Comparison of ENCODE assay signal across 12 cellular contexts in the genomic region with DNA sequence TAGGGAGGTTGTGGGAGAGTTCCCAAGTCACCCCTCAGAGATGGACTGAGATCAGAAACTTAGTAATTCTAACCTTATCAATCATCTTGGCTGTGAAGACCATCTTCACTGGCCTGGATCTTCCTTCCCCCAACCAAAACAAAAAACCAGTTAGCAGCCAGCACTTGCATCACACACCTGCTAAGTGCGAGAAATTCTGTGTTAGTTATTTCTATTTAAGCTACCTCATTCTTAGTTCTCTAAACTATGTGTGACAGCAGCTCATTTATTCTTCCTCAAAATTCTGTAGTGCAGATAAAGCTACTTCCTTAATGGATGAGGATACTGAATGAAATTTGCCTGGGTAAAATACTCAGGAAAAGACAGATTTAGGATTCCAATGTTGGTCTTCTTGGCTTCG. TPM values are rescaled to one million over a fixed set of nuclear protein-coding genes. Genes with fewer than 3 reads are reported as not detected.
DNase-seq lines count a peak whose midpoint lies in the region; ATAC-seq and TF ChIP-seq lines count a peak whose summit lies in the region.
"Had no signal": no experiment of that assay in that cellular context is flagged by ENCODE, and none has a peak within 500 bp of the region (broad histone marks: within the 10 kb centered on the region; RNA-seq: fewer than 3 reads in every experiment).

No MANE protein-coding gene starts in this region.

- H3K4me3 ChIP-seq in HL-60 (replicated peaks; ENCODE audit: insufficient read depth, low read length) (no peak overlapping the region), neutrophil (ENCODE audit: low read depth in 1 of 2, low read length in 1 of 2) (peak overlapping the region; percentile 47 to 55)
- H3K4me3 ChIP-seq: K562 had no signal

- CTCF ChIA-PET in activated CD8-positive, alpha-beta T cell treated with anti-CD3 and anti-CD28 coated beads, Interleukin-2, amount 10 ng/mL, durations not matched to agents 7 days and 5 days (lab: Charles Lee) = interaction anchor here (0.8 to 7.8 kb wide), 21 partner anchors 9 to 270 kb away, joined by 3 to 84 read pairs (median 8); partner anchors contain the start of gene TAGAP

- DNase-seq in GF-D8 (lab: John Stamatoyannopoulos, UW) (peak; percentile 52), HL-60 (ENCODE audit: low read depth in 1 of 2, low spot score in 1 of 2) (peak in 1 of 2 experiments; percentile 76), NCI-H82 treated with DMSO at 0.1 percent for 48 hours (lab: John Stamatoyannopoulos, UW; ENCODE audit: unreplicated experiment) (no peak)
- DNase-seq in activated CD8-positive, alpha-beta T cell treated with anti-CD3 and anti-CD28 coated beads, Interleukin-2, amount 10 ng/mL, durations not matched to agents 7 days and 5 days = no peak
- DNase-seq in stimulated activated CD4-positive, alpha-beta T cell treated with anti-CD3 and anti-CD28 coated beads, Interleukin-1b, Interleukin-23, amount 100 ng/mL, for 48 hours = no peak
- DNase-seq: brain microvascular endothelial cell; NCI-H2171; stimulated activated CD4-positive, alpha-beta T cell treated with anti-CD3 and anti-CD28 coated beads, Interleukin-4, amount 100 ng/mL, for 1 hour had no signal

- H3K36me3 ChIP-seq in neutrophil = no peaks in the 10 kb centered on the region
- H3K36me3 ChIP-seq: brain microvascular endothelial cell had no signal

- H3K36me3 Mint-ChIP-seq in activated CD8-positive, alpha-beta T cell treated with anti-CD3 and anti-CD28 coated beads, Interleukin-2, amount 10 ng/mL, durations not matched to agents 7 days and 5 days (ENCODE audit: low read depth) = peaks cover 19% of the 10 kb centered on the region

- peak overlapping the region; percentile 55 for H3K4me3 Mint-ChIP-seq in activated CD8-positive, alpha-beta T cell treated with anti-CD3 and anti-CD28 coated beads, Interleukin-2, amount 10 ng/mL, durations not matched to agents 7 days and 5 days

- peak overlapping the region; percentile 82 for H3K27ac ChIP-seq in HL-60 (replicated peaks)
- peak overlapping the region; percentile 98 for H3K27ac ChIP-seq in neutrophil
- H3K27ac ChIP-seq: brain microvascular endothelial cell had no signal

- peaks cover 75 to 81% of the 10 kb centered on the region in 2 experiments for H3K4me1 ChIP-seq in neutrophil (ENCODE audit: control insufficient read depth in 1 of 2, insufficient read depth in 1 of 2, low read depth in 1 of 2, low read length in 1 of 2)

- H3K9me3 ChIP-seq in neutrophil = no peaks in the 10 kb centered on the region

- no peak for ATAC-seq in activated CD8-positive, alpha-beta T cell treated with anti-CD3 and anti-CD28 coated beads, Interleukin-2, amount 10 ng/mL, durations not matched to agents 7 days and 5 days
- no peak for ATAC-seq in GM21526 (IDR thresholded peaks at IDR 0.05; ENCODE audit: low FRiP score, unreplicated experiment)
- ATAC-seq: K562 had no signal

- H3K27ac Mint-ChIP-seq in activated CD8-positive, alpha-beta T cell treated with anti-CD3 and anti-CD28 coated beads, Interleukin-2, amount 10 ng/mL, durations not matched to agents 7 days and 5 days = peak overlapping the region; percentile 95

- H3K27me3 ChIP-seq in HL-60 (ENCODE audit: insufficient read depth, poor library complexity, severe bottlenecking) = no peaks in the 10 kb centered on the region
- H3K27me3 ChIP-seq in neutrophil = no peaks in the 10 kb centered on the region

- H3K4me1 Mint-ChIP-seq in activated CD8-positive, alpha-beta T cell treated with anti-CD3 and anti-CD28 coated beads, Interleukin-2, amount 10 ng/mL, durations not matched to agents 7 days and 5 days (ENCODE audit: low read depth) = peaks cover 83% of the 10 kb centered on the region

- TF ChIP-seq CTCF in HL-60 (IDR thresholded peaks at IDR 0.05; ENCODE audit: insufficient read depth, low read length) (no peak), neutrophil (IDR thresholded peaks at IDR 0.05) (no peak)

- H3K9me3 Mint-ChIP-seq in activated CD8-positive, alpha-beta T cell treated with anti-CD3 and anti-CD28 coated beads, Interleukin-2, amount 10 ng/mL, durations not matched to agents 7 days and 5 days (ENCODE audit: insufficient read depth) = no peaks in the 10 kb centered on the region

- no peaks in the 10 kb centered on the region for H3K27me3 Mint-ChIP-seq in activated CD8-positive, alpha-beta T cell treated with anti-CD3 and anti-CD28 coated beads, Interleukin-2, amount 10 ng/mL, durations not matched to agents 7 days and 5 days (ENCODE audit: low read depth)

- POLR2A ChIA-PET in activated CD8-positive, alpha-beta T cell treated with anti-CD3 and anti-CD28 coated beads, Interleukin-2, amount 10 ng/mL, durations not matched to agents 7 days and 5 days (lab: Charles Lee) = interaction anchor here (0.8 to 7.3 kb wide), 12 partner anchors 10 to 42 kb away, joined by 3 to 159 read pairs (median 8); partner anchors contain the start of gene TAGAP

RNA-seq across cellular contexts. Expression of gene TAGAP, which starts 18.2 kb away (rescaled TPM):
- total RNA-seq in activated CD8-positive, alpha-beta T cell treated with anti-CD3 and anti-CD28 coated beads, Interleukin-2, amount 10 ng/mL, durations not matched to agents 7 days and 5 days = 10 to 100 TPM; 64.5 to 67.0 TPM
- total RNA-seq: Daoy had no signal
